Comparison of ENCODE assay signal across 1 cellular context in the genomic region with DNA sequence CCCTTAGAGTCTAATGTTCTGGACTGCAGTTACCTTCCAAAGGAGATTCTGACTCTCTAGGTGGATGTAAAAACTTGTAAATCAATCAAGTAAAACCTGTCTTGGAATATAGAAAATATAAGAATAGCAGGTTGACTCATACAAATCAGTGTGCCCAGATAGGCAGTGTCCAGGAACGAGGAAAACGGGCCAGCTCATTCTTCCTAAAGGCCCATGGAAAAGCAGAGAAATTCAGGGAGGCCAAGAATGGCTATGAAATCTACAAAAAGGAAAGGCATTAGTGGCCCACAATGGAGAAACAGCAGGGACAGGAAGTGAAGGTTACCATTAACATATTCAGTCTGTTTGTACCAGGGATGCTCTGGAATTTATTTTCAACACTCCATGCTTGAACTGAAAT.
TF ChIP-seq lines count a peak whose summit lies in the region.

No MANE protein-coding gene starts in this region.

TF ChIP-seq in HepG2, 621 proteins besides CTCF, POLR2A, EP300 and RAD21:
- TF ChIP-seq ZNF564 (CRISPR knock-in tag; IDR thresholded peaks at IDR 0.05): no peak
TF ChIP-seq in HepG2: peak in this region for 0.
